ENCODE assay signal across 8 cellular contexts in the genomic region with DNA sequence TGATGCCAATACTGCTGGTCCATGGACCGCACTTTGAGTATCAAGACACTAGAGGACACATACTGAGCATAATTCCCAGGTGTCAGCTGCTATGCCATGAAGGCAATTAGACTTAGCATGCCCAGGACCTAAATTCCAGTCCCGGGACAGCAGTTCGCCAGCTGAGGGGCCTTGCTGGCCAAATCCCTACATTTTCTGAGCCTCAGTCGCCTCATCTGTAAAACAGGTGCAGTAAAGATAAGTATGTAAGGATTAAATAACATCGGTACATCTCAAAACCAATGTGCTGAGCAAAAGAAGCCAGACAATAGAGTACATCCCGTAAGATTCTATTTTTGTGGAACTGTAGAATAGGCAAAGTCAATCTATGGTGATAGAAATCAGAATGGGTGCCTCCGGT. TPM values are rescaled to one million over a fixed set of nuclear protein-coding genes. Genes with fewer than 3 reads are reported as not detected.
DNase-seq lines count a peak whose midpoint lies in the region; ATAC-seq and TF ChIP-seq lines count a peak whose summit lies in the region.
"Had no signal": no experiment of that assay in that cellular context is flagged by ENCODE, and none has a peak within 500 bp of the region (broad histone marks: within the 10 kb centered on the region; RNA-seq: fewer than 3 reads in every experiment).

No MANE protein-coding gene starts in this region.

- peaks cover 12 to 26% (median 21%) of the 10 kb centered on the region in 4 donors for H3K4me1 Mint-ChIP-seq in CD4-positive, alpha-beta memory T cell
- peaks cover 17% of the 10 kb centered on the region for H3K4me1 Mint-ChIP-seq in activated naive CD8-positive, alpha-beta T cell treated with anti-CD3 and anti-CD28 coated beads, Interleukin-2, amount 50 U/mL, for 24 hours
- peaks cover 24% of the 10 kb centered on the region for H3K4me1 Mint-ChIP-seq in nephron

- no peaks in the 10 kb centered on the region for H3K27me3 ChIP-seq in CD4-positive, alpha-beta memory T cell (ENCODE audit: insufficient read depth, low read length)
- peaks cover 10% of the 10 kb centered on the region for H3K27me3 ChIP-seq in HUES6 (ENCODE audit: control insufficient read depth, insufficient read depth, low read length)

- DNase-seq in CD4-positive, alpha-beta memory T cell = no peak
- no peak for DNase-seq in activated naive CD8-positive, alpha-beta T cell treated with anti-CD3 and anti-CD28 coated beads, Interleukin-2, amount 50 U/mL, for 24 hours
- DNase-seq: NCI-H1048 had no signal

- no peak overlapping the region for H3K9ac ChIP-seq in HUES6 (ENCODE audit: low read length)

- H3K27me3 Mint-ChIP-seq in CD4-positive, alpha-beta memory T cell = peaks cover 2 to 4% of the 10 kb centered on the region in 2 donors
- peaks cover 21% of the 10 kb centered on the region for H3K27me3 Mint-ChIP-seq in activated naive CD8-positive, alpha-beta T cell treated with anti-CD3 and anti-CD28 coated beads, Interleukin-2, amount 50 U/mL, for 24 hours
- peaks cover 13% of the 10 kb centered on the region for H3K27me3 Mint-ChIP-seq in nephron (ENCODE audit: low read depth)

- H3K27ac Mint-ChIP-seq in CD4-positive, alpha-beta memory T cell = peak overlapping the region in 4 of 7 donors; percentile 70 to 85 (median 72)
- H3K27ac Mint-ChIP-seq in activated naive CD8-positive, alpha-beta T cell treated with anti-CD3 and anti-CD28 coated beads, Interleukin-2, amount 50 U/mL, for 24 hours = no peak overlapping the region
- H3K27ac Mint-ChIP-seq in nephron = peak overlapping the region; percentile 55 to 95 (median 91)

- no peak overlapping the region for H3K27ac ChIP-seq in CD4-positive, alpha-beta memory T cell (ENCODE audit: low read depth, low read length)
- H3K27ac ChIP-seq in HUES6 (ENCODE audit: low read depth, low read length) = no peak overlapping the region

- intact Hi-C loops in CD4-positive, alpha-beta memory T cell (cut with micrococcal nuclease) = no loop called here

- H3K4me1 ChIP-seq in CD4-positive, alpha-beta memory T cell (ENCODE audit: insufficient read depth, low read length) = peaks cover 23% of the 10 kb centered on the region
- H3K4me1 ChIP-seq in HUES6 (ENCODE audit: control insufficient read depth, insufficient read depth, low read length) = peaks cover 22% of the 10 kb centered on the region

- CTCF ChIA-PET in CD4-positive, alpha-beta memory T cell (lab: Charles Lee; ENCODE audit: partially characterized antibody) = interaction anchor here (1.3 to 2.4 kb wide), 3 partner anchors 10 to 153 kb away, joined by 5 to 7 read pairs (median 6); partner anchors contain the start of gene RRBP1

- H3K9me3 ChIP-seq in CD4-positive, alpha-beta memory T cell (ENCODE audit: control insufficient read depth in 1 of 2, low read length in 2 of 2) = no peaks in the 10 kb centered on the region
- H3K9me3 ChIP-seq in HUES6 (ENCODE audit: control insufficient read depth, insufficient read depth, low read depth, low read length) = no peaks in the 10 kb centered on the region

- no peak overlapping the region for H3K4me3 ChIP-seq in CD4-positive, alpha-beta memory T cell (ENCODE audit: low read length in 2 of 2)
- H3K4me3 ChIP-seq in HUES6 (ENCODE audit: low read depth, low read length) = peak overlapping the region; percentile 66

- ATAC-seq in activated naive CD8-positive, alpha-beta T cell treated with anti-CD3 and anti-CD28 coated beads, Interleukin-2, amount 50 U/mL, for 24 hours = no peak
- ATAC-seq in GM21390 (IDR thresholded peaks at IDR 0.05; ENCODE audit: unreplicated experiment) (no peak), GM21576 (IDR thresholded peaks at IDR 0.05; ENCODE audit: unreplicated experiment) (no peak), HG03159 (IDR thresholded peaks at IDR 0.05; ENCODE audit: unreplicated experiment) (no peak)

- TF ChIP-seq CTCF in nephron (IDR thresholded peaks at IDR 0.05; ENCODE audit: unreplicated experiment in 3 of 3) = no peak

- H3K4me3 Mint-ChIP-seq in CD4-positive, alpha-beta memory T cell = peak overlapping the region; percentile 74 to 91 (median 84)
- H3K4me3 Mint-ChIP-seq in activated naive CD8-positive, alpha-beta T cell treated with anti-CD3 and anti-CD28 coated beads, Interleukin-2, amount 50 U/mL, for 24 hours = peak overlapping the region; percentile 57
- H3K4me3 Mint-ChIP-seq in nephron = peak overlapping the region; percentile 75 to 90 (median 90)

- H3K9me3 Mint-ChIP-seq in CD4-positive, alpha-beta memory T cell = no peaks in the 10 kb centered on the region
- H3K9me3 Mint-ChIP-seq in activated naive CD8-positive, alpha-beta T cell treated with anti-CD3 and anti-CD28 coated beads, Interleukin-2, amount 50 U/mL, for 24 hours = no peaks in the 10 kb centered on the region
- no peaks in the 10 kb centered on the region for H3K9me3 Mint-ChIP-seq in nephron

- no peaks in the 10 kb centered on the region for H3K36me3 ChIP-seq in CD4-positive, alpha-beta memory T cell (ENCODE audit: insufficient read depth, low read length)
- H3K36me3 ChIP-seq in HUES6 (ENCODE audit: control insufficient read depth, insufficient read depth, low read length) = no peaks in the 10 kb centered on the region

- H3K36me3 Mint-ChIP-seq in CD4-positive, alpha-beta memory T cell = peaks cover 0 to 1% of the 10 kb centered on the region in 2 donors
- H3K36me3 Mint-ChIP-seq in activated naive CD8-positive, alpha-beta T cell treated with anti-CD3 and anti-CD28 coated beads, Interleukin-2, amount 50 U/mL, for 24 hours (ENCODE audit: low read depth) = no peaks in the 10 kb centered on the region
- no peaks in the 10 kb centered on the region for H3K36me3 Mint-ChIP-seq in nephron (ENCODE audit: low read depth)

- POLR2A ChIA-PET in CD4-positive, alpha-beta memory T cell (lab: Charles Lee; ENCODE audit: partially characterized antibody) = interaction anchor here (0.6 to 2.0 kb wide), 4 partner anchors 24 to 80 kb away, joined by 3 to 6 read pairs (median 4); no protein-coding TSS in a partner anchor

RNA-seq across cellular contexts. Expression of gene BFSP1, which starts 1.0 kb away (rescaled TPM):
- under 1 TPM; 0.87 to 0.94 TPM for total RNA-seq in CD4-positive, alpha-beta memory T cell
- under 1 TPM; 0.21 to 0.96 TPM for polyA plus RNA-seq in CD4-positive, alpha-beta memory T cell

RNA-seq across cellular contexts. Expression of gene DSTN, which starts 39.7 kb away (rescaled TPM):
- total RNA-seq in CD4-positive, alpha-beta memory T cell = 10 to 100 TPM; 43.1 to 49.1 TPM
- polyA plus RNA-seq in CD4-positive, alpha-beta memory T cell = 100 to 1,000 TPM; 147 to 212 TPM
